ENCODE assay signal across 26 cellular contexts in genomic region chr6:30988209-30988825, GRCh38. TPM values are rescaled to one million over a fixed set of nuclear protein-coding genes. Genes with fewer than 3 reads are reported as not detected.
"Had no signal": no experiment of that assay in that cellular context is flagged by ENCODE, and none has a peak within 500 bp of the region (broad histone marks: within the 10 kb centered on the region; RNA-seq: fewer than 3 reads in every experiment).

No MANE protein-coding gene starts in this region.

- H3K9me3 Mint-ChIP-seq: activated CD4-positive, alpha-beta memory T cell treated with anti-CD3 and anti-CD28 coated beads for 36 hours; activated naive CD8-positive, alpha-beta T cell treated with anti-CD3 and anti-CD28 coated beads, Interleukin-2, amount 50 U/mL, for 24 hours; natural killer cell treated with Interleukin-12 subunit alpha and Interleukin-12 subunit beta and Interleukin-15 and Interleukin-18, amount 100 ng/mL, for 72 hours had no signal

- H3K4me3 ChIP-seq: body of pancreas, left lung, lung, prostate gland, tibial nerve had no signal

- H3K27ac Mint-ChIP-seq: activated CD4-positive, alpha-beta memory T cell treated with anti-CD3 and anti-CD28 coated beads for 36 hours; activated naive CD8-positive, alpha-beta T cell treated with anti-CD3 and anti-CD28 coated beads, Interleukin-2, amount 50 U/mL, for 24 hours; natural killer cell treated with Interleukin-12 subunit alpha and Interleukin-12 subunit beta and Interleukin-15 and Interleukin-18, amount 100 ng/mL, for 72 hours had no signal

- H3K4me3 Mint-ChIP-seq: activated CD4-positive, alpha-beta memory T cell treated with anti-CD3 and anti-CD28 coated beads for 36 hours; activated naive CD8-positive, alpha-beta T cell treated with anti-CD3 and anti-CD28 coated beads, Interleukin-2, amount 50 U/mL, for 24 hours; natural killer cell treated with Interleukin-12 subunit alpha and Interleukin-12 subunit beta and Interleukin-15 and Interleukin-18, amount 100 ng/mL, for 72 hours had no signal

- H3K27ac ChIP-seq: body of pancreas, epithelial cell of prostate, left lung, prostate gland, tibial nerve had no signal

- FAIRE-seq: urothelium cell line had no signal

- H3K27me3 ChIP-seq: body of pancreas, left lung, tibial nerve had no signal

- H3K4me1 ChIP-seq: body of pancreas, left lung, prostate gland, tibial nerve had no signal

- ATAC-seq: activated naive CD8-positive, alpha-beta T cell treated with anti-CD3 and anti-CD28 coated beads, Interleukin-2, amount 50 U/mL, for 24 hours; body of pancreas; left lung; natural killer cell treated with Interleukin-12 subunit alpha and Interleukin-12 subunit beta and Interleukin-15 and Interleukin-18, amount 100 ng/mL, for 72 hours had no signal

- H3K36me3 Mint-ChIP-seq: activated CD4-positive, alpha-beta memory T cell treated with anti-CD3 and anti-CD28 coated beads for 36 hours; natural killer cell treated with Interleukin-12 subunit alpha and Interleukin-12 subunit beta and Interleukin-15 and Interleukin-18, amount 100 ng/mL, for 72 hours had no signal

- H3K36me3 ChIP-seq: left lung, prostate gland, tibial nerve had no signal

- DNase-seq: activated CD4-positive, alpha-beta memory T cell treated with anti-CD3 and anti-CD28 coated beads for 36 hours; activated CD4-positive, alpha-beta T cell treated with anti-CD3 and anti-CD28 coated beads for 4 hours; activated CD4-positive, CD25-positive, alpha-beta regulatory T cell; activated gamma-delta T cell; activated naive CD4-positive, alpha-beta T cell treated with anti-CD3 and anti-CD28 coated beads, Interleukin-2, amount 50 U/mL, for 16 hours; activated naive CD8-positive, alpha-beta T cell treated with anti-CD3 and anti-CD28 coated beads, Interleukin-2, amount 50 U/mL, for 24 hours; activated T-cell treated with anti-CD3 and anti-CD28 coated beads for 4 hours; anterior cingulate cortex; body of pancreas; foreskin melanocyte; kidney glomerular epithelial cell; left lung; midbrain; stimulated activated CD4-positive, alpha-beta T cell treated with anti-CD3 and anti-CD28 coated beads, Interleukin-4, amount 100 ng/mL, for 1 hour; stimulated activated naive CD4-positive, alpha-beta T cell treated with Interleukin-2 at 50 U/mL for 16 hours; T-helper 1 cell had no signal

RNA-seq across cellular contexts. Expression of gene MUC21, which starts 4.8 kb away (rescaled TPM):
- total RNA-seq: activated CD4-positive, alpha-beta memory T cell treated with anti-CD3 and anti-CD28 coated beads for 36 hours; body of pancreas; cardiac septum; chondrocyte; natural killer cell treated with Interleukin-12 subunit alpha and Interleukin-12 subunit beta and Interleukin-15 and Interleukin-18, amount 100 ng/mL, for 72 hours; osteocyte; subcutaneous adipose tissue; tibial nerve had no signal

RNA-seq across cellular contexts. Expression of gene MUC22, which starts 22.0 kb away (rescaled TPM):
- total RNA-seq: activated CD4-positive, alpha-beta memory T cell treated with anti-CD3 and anti-CD28 coated beads for 36 hours; body of pancreas; cardiac septum; chondrocyte; natural killer cell treated with Interleukin-12 subunit alpha and Interleukin-12 subunit beta and Interleukin-15 and Interleukin-18, amount 100 ng/mL, for 72 hours; osteocyte; subcutaneous adipose tissue; tibial nerve had no signal

RNA-seq across cellular contexts. Expression of gene MUCL3, which starts 47.5 kb away (rescaled TPM):
- total RNA-seq: activated CD4-positive, alpha-beta memory T cell treated with anti-CD3 and anti-CD28 coated beads for 36 hours; cardiac septum; natural killer cell treated with Interleukin-12 subunit alpha and Interleukin-12 subunit beta and Interleukin-15 and Interleukin-18, amount 100 ng/mL, for 72 hours; osteocyte; prostate gland; subcutaneous adipose tissue had no signal

RNA-seq across cellular contexts. Expression of gene SFTA2, which starts 56.3 kb away (rescaled TPM):
- total RNA-seq: activated CD4-positive, alpha-beta memory T cell treated with anti-CD3 and anti-CD28 coated beads for 36 hours; cardiac septum; chondrocyte; natural killer cell treated with Interleukin-12 subunit alpha and Interleukin-12 subunit beta and Interleukin-15 and Interleukin-18, amount 100 ng/mL, for 72 hours; osteocyte; prostate gland; subcutaneous adipose tissue; tibial nerve had no signal
